ENCODE assay signal across 18 cellular contexts in genomic region chr3:61872077-61872706, GRCh38.
DNase-seq lines count a peak whose midpoint lies in the region; TF ChIP-seq lines count a peak whose summit lies in the region.
"Had no signal": no experiment of that assay in that cellular context is flagged by ENCODE, and none has a peak within 500 bp of the region (broad histone marks: within the 10 kb centered on the region; RNA-seq: fewer than 3 reads in every experiment).

No MANE protein-coding gene starts in this region.

- H3K4me1 Mint-ChIP-seq in activated T-cell treated with anti-CD3 and anti-CD28 coated beads, Interleukin-2, amount 50 U/mL, for 24 hours (ENCODE audit: low read depth) = no peaks in the 10 kb centered on the region
- H3K4me1 Mint-ChIP-seq: activated CD4-positive, alpha-beta memory T cell treated with anti-CD3 and anti-CD28 coated beads, Interleukin-2, amount 10 ng/mL, durations not matched to agents 7 days and 5 days; naive B cell; stimulated activated naive B cell treated with anti-CD40 and anti-IgM and Interleukin-4, amounts not matched to agents 10 μg/mL and 1 μg/mL and 100 μg/mL, for 72 hours had no signal

- DNase-seq in NCI-H146 (lab: John Stamatoyannopoulos, UW) (peak; percentile 55), NCI-H146 treated with DMSO at 0.1 percent for 48 hours (lab: John Stamatoyannopoulos, UW; ENCODE audit: unreplicated experiment) (no peak), NCI-H345 treated with DMSO at 0.1 percent for 48 hours (lab: John Stamatoyannopoulos, UW; ENCODE audit: unreplicated experiment) (peak; percentile 84), fibroblast of pulmonary artery (ENCODE audit: low read depth) (peak; percentile 14), stromal cell of bone marrow (ENCODE audit: low read depth) (peak; percentile 25), amniotic stem cell (lab: John Stamatoyannopoulos, UW) (no peak), AML-193 (lab: John Stamatoyannopoulos, UW) (no peak)
- no peak for DNase-seq in activated T-cell treated with anti-CD3 and anti-CD28 coated beads, Interleukin-2, amount 50 U/mL, for 24 hours
- DNase-seq: activated CD4-positive, alpha-beta memory T cell treated with anti-CD3 and anti-CD28 coated beads, Interleukin-2, amount 10 ng/mL, durations not matched to agents 7 days and 5 days; KBM-7; naive B cell; NCI-H524 treated with DMSO at 0.1 percent for 48 hours; stimulated activated CD4-positive, alpha-beta T cell treated with anti-CD3 and anti-CD28 coated beads, Interleukin-12 subunit alpha, Interleukin-12 subunit beta, amount 100 ng/mL, for 4 hours; stimulated activated naive B cell treated with anti-CD40 and anti-IgM and Interleukin-4, amounts not matched to agents 10 μg/mL and 1 μg/mL and 100 μg/mL, for 72 hours had no signal

- TF ChIP-seq CTCF in fibroblast of pulmonary artery (IDR thresholded peaks at IDR 0.05; ENCODE audit: low read length, missing control alignments) = no peak

- no peaks in the 10 kb centered on the region for H3K27me3 Mint-ChIP-seq in activated T-cell treated with anti-CD3 and anti-CD28 coated beads, Interleukin-2, amount 50 U/mL, for 24 hours
- H3K27me3 Mint-ChIP-seq: activated CD4-positive, alpha-beta memory T cell treated with anti-CD3 and anti-CD28 coated beads, Interleukin-2, amount 10 ng/mL, durations not matched to agents 7 days and 5 days; type B pancreatic cell had no signal

- no peaks in the 10 kb centered on the region for H3K9me3 Mint-ChIP-seq in activated T-cell treated with anti-CD3 and anti-CD28 coated beads, Interleukin-2, amount 50 U/mL, for 24 hours
- H3K9me3 Mint-ChIP-seq: activated CD4-positive, alpha-beta memory T cell treated with anti-CD3 and anti-CD28 coated beads, Interleukin-2, amount 10 ng/mL, durations not matched to agents 7 days and 5 days; type B pancreatic cell had no signal

- no peak overlapping the region for H3K27ac Mint-ChIP-seq in activated T-cell treated with anti-CD3 and anti-CD28 coated beads, Interleukin-2, amount 50 U/mL, for 24 hours
- H3K27ac Mint-ChIP-seq: activated CD4-positive, alpha-beta memory T cell treated with anti-CD3 and anti-CD28 coated beads, Interleukin-2, amount 10 ng/mL, durations not matched to agents 7 days and 5 days; naive B cell; stimulated activated naive B cell treated with anti-CD40 and anti-IgM and Interleukin-4, amounts not matched to agents 10 μg/mL and 1 μg/mL and 100 μg/mL, for 72 hours; type B pancreatic cell had no signal

- no peak overlapping the region for H3K4me3 ChIP-seq in fibroblast of pulmonary artery (replicated peaks; ENCODE audit: low read depth, low read length)
- H3K4me3 ChIP-seq: A549, lung, prostate gland had no signal

- no peak overlapping the region for H3K4me3 Mint-ChIP-seq in activated T-cell treated with anti-CD3 and anti-CD28 coated beads, Interleukin-2, amount 50 U/mL, for 24 hours
- H3K4me3 Mint-ChIP-seq: activated CD4-positive, alpha-beta memory T cell treated with anti-CD3 and anti-CD28 coated beads, Interleukin-2, amount 10 ng/mL, durations not matched to agents 7 days and 5 days; naive B cell; stimulated activated naive B cell treated with anti-CD40 and anti-IgM and Interleukin-4, amounts not matched to agents 10 μg/mL and 1 μg/mL and 100 μg/mL, for 72 hours; type B pancreatic cell had no signal

- H3K36me3 Mint-ChIP-seq in activated T-cell treated with anti-CD3 and anti-CD28 coated beads, Interleukin-2, amount 50 U/mL, for 24 hours (ENCODE audit: low read depth) = no peaks in the 10 kb centered on the region
- H3K36me3 Mint-ChIP-seq: naive B cell; stimulated activated naive B cell treated with anti-CD40 and anti-IgM and Interleukin-4, amounts not matched to agents 10 μg/mL and 1 μg/mL and 100 μg/mL, for 72 hours; type B pancreatic cell had no signal

Comparison
In these comparisons a context has a peak if more than half of its experiments do, and no peak if none do; other contexts are left out.
1. DNase-seq: peak in NCI-H146 (single experiment), NCI-H345 treated with DMSO at 0.1 percent for 48 hours (single experiment), fibroblast of pulmonary artery (single experiment) and stromal cell of bone marrow (single experiment); none in NCI-H146 treated with DMSO at 0.1 percent for 48 hours (single experiment), amniotic stem cell (single experiment), activated T-cell treated with anti-CD3 and anti-CD28 coated beads, Interleukin-2, amount 50 U/mL, for 24 hours (single experiment) and AML-193 (0 of 2).